ENCODE assay signal across 11 cellular contexts in the genomic region with DNA sequence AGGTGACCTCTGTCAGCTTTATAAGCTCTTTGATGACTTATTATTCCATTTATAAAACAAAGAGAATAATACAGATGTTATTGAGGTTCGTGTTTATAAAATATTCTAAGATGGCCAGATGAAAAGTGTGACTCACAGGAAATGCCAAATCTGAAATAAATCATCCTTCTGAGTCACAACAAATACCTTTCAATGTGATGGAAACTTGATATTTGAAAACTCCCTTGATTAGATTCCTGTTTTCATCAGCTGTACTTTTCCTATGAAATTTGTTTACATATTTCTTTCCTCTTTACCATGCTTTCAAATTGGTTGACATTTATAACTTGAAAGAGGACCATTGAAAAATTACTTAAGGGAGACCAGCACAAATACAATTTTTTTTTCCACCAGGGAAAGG. TPM values are rescaled to one million over a fixed set of nuclear protein-coding genes. Genes with fewer than 3 reads are reported as not detected.
DNase-seq lines count a peak whose midpoint lies in the region; ATAC-seq and TF ChIP-seq lines count a peak whose summit lies in the region.
"Had no signal": no experiment of that assay in that cellular context is flagged by ENCODE, and none has a peak within 500 bp of the region (broad histone marks: within the 10 kb centered on the region; RNA-seq: fewer than 3 reads in every experiment).

No MANE protein-coding gene starts in this region.

- TF ChIP-seq CTCF in AG04450 (IDR thresholded peaks at IDR 0.05; ENCODE audit: low read depth, low read length) (no peak), hepatocyte (IDR thresholded peaks at IDR 0.05; ENCODE audit: poor library complexity) (no peak), esophagus muscularis mucosa (IDR thresholded peaks at IDR 0.05) (no peak)

- no peak overlapping the region for H3K27ac ChIP-seq in AG04450 (ENCODE audit: low read depth, low read length)
- peak overlapping the region; percentile 52 for H3K27ac ChIP-seq in hepatocyte
- no peak overlapping the region for H3K27ac ChIP-seq in esophagus muscularis mucosa (replicated peaks in 1 of 4)
- H3K27ac ChIP-seq: coronary artery had no signal

- peaks cover 13% of the 10 kb centered on the region for H3K4me1 ChIP-seq in hepatocyte (ENCODE audit: insufficient read depth)
- H3K4me1 ChIP-seq in esophagus muscularis mucosa = peaks cover 0 to 15% (median 4%) of the 10 kb centered on the region in 4 donors

- H3K9me2 ChIP-seq in hepatocyte (replicated peaks; ENCODE audit: insufficient read depth) = no peaks in the 10 kb centered on the region

- no peaks in the 10 kb centered on the region for H3K9me3 ChIP-seq in AG04450 (ENCODE audit: control insufficient read depth, insufficient read depth, low read length)
- no peaks in the 10 kb centered on the region for H3K9me3 ChIP-seq in hepatocyte (ENCODE audit: low read depth)
- H3K9me3 ChIP-seq in esophagus muscularis mucosa = no peaks in the 10 kb centered on the region

- no peak for ATAC-seq in GM18519 (IDR thresholded peaks at IDR 0.05; ENCODE audit: low FRiP score, unreplicated experiment)

- H2AFZ ChIP-seq in hepatocyte = no peak overlapping the region

- no peaks in the 10 kb centered on the region for H3K79me2 ChIP-seq in hepatocyte

- CTCF ChIA-PET in AG04450 (lab: Charles Lee) = interaction anchor here (0.6 to 2.1 kb wide), 26 partner anchors 9 to 1489 kb away, joined by 3 to 48 read pairs (median 3); no protein-coding TSS in a partner anchor

- no peak overlapping the region for H3K4me2 ChIP-seq in hepatocyte

- H3K36me3 ChIP-seq in hepatocyte (replicated peaks; ENCODE audit: insufficient read depth, low read depth) (no peaks in the 10 kb centered on the region), esophagus muscularis mucosa (no peaks in the 10 kb centered on the region)

- no peak for TF ChIP-seq POLR2A in esophagus muscularis mucosa (IDR thresholded peaks at IDR 0.05; ENCODE audit: low read depth)

- no peaks in the 10 kb centered on the region for H3K27me3 ChIP-seq in AG04450 (ENCODE audit: control insufficient read depth, insufficient read depth, low read length)
- H3K27me3 ChIP-seq in hepatocyte = no peaks in the 10 kb centered on the region
- H3K27me3 ChIP-seq in esophagus muscularis mucosa = no peaks in the 10 kb centered on the region

- no peak for TF ChIP-seq EP300 in esophagus muscularis mucosa (IDR thresholded peaks at IDR 0.05)

- DNase-seq in AG04450 (ENCODE audit: low read depth, low spot score) (peak; percentile 33), HT-29 (ENCODE audit: low spot score) (peak; percentile 61), SW480 (ENCODE audit: low spot score) (peak; percentile 75), hepatocyte (ENCODE audit: low spot score) (no peak), esophagus muscularis mucosa (ENCODE audit: extremely low spot score) (no peak), cerebellar cortex (ENCODE audit: low spot score) (no peak), NCI-H1436 treated with DMSO at 0.1 percent for 48 hours (lab: John Stamatoyannopoulos, UW) (no peak)
- DNase-seq: Right ventricle myocardium superior had no signal

- intact Hi-C loops in esophagus muscularis mucosa (cut with DNase I) = no loop called here

- H3K4me3 ChIP-seq in AG04450 (ENCODE audit: low read depth, low read length) (no peak overlapping the region), hepatocyte (no peak overlapping the region), esophagus muscularis mucosa (no peak overlapping the region)

- WGBS in hepatocyte (ENCODE audit: low lambda C conversion rate, missing lambda C conversion rate) = 55% methylated on average over 1 of the region's 1 CpG
- 23% methylated on average over 1 of the region's 1 CpG for WGBS in esophagus muscularis mucosa

- H4K20me1 ChIP-seq in hepatocyte (ENCODE audit: insufficient read depth, poor library complexity, severe bottlenecking) = no peaks in the 10 kb centered on the region

- POLR2A ChIA-PET in AG04450 (lab: Yijun Ruan, JAX) = interaction anchor here (0.6 kb wide), 1 partner anchor 177 kb away, joined by 4 read pairs; no protein-coding TSS in a partner anchor

RNA-seq across cellular contexts. Expression of gene PPP1R1C, which starts 30.6 kb away (rescaled TPM):
- polyA plus RNA-seq in AG04450 (2011; rRNA removed) (0.26 and 0.41 TPM in 2 replicates), hepatocyte (10.7 and 12.4 TPM in 2 replicates)
- not detected in 2 replicates for polyA minus RNA-seq in AG04450 (2011; rRNA and poly(A)+ RNA removed)
- 0.13 TPM in 1 of 2 replicates, not detected in the other for total RNA-seq in HT-29 (2014; rRNA removed; shearing (Covaris generic))
- total RNA-seq in hepatocyte (0.40 and 8.4 TPM in 2 replicates), esophagus muscularis mucosa (under 1 TPM in 1 of 4 donors, not detected in 3; 0.11 TPM)
- polyA plus RNA-seq: CD14-positive monocyte had no signal

Comparison
In these comparisons a context has a peak if more than half of its experiments do, and no peak if none do; other contexts are left out.
1. DNase-seq: peak in AG04450 (single experiment), HT-29 (single experiment) and SW480 (single experiment); none in hepatocyte (single experiment), esophagus muscularis mucosa (single experiment), cerebellar cortex (single experiment) and NCI-H1436 treated with DMSO at 0.1 percent for 48 hours (single experiment).